17 cellular contexts compared by ENCODE assay signal in the genomic region with DNA sequence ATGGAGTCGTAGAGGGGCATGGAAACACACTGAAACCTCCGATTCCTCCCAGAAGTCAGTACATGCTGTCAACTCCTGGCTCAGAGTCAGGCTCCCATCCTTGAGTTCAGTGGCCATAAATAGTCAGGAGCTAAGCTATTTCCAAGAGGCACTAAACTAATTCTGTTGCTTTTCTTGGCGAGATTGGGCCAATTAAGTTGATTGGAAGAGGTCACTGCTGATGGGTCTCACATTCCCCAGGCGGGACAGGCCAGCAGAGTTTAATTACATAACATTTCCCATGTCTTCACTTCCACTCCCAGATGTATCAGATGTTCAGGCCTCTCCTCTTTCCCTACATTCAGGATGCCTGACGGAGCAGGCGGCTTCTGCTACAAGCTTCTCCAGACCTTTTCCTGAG. TPM values are rescaled to one million over a fixed set of nuclear protein-coding genes. Genes with fewer than 3 reads are reported as not detected.
A peak's percentile ranks its signal among the peaks of the same experiment; 100 is the strongest.
DNase-seq lines count a peak whose midpoint lies in the region; ATAC-seq and TF ChIP-seq lines count a peak whose summit lies in the region.
"Had no signal": no experiment of that assay in that cellular context is flagged by ENCODE, and none has a peak within 500 bp of the region (broad histone marks: within the 10 kb centered on the region; RNA-seq: fewer than 3 reads in every experiment).

No MANE protein-coding gene starts in this region.

- H3K4me3 Mint-ChIP-seq in osteocyte (ENCODE audit: unreplicated experiment) (no peak overlapping the region), type B pancreatic cell (peak overlapping the region; percentile 5)
- H3K4me3 Mint-ChIP-seq: CD4-positive, alpha-beta T cell had no signal

- no peak for TF ChIP-seq CTCF in osteocyte (IDR thresholded peaks at IDR 0.05)
- TF ChIP-seq CTCF in type B pancreatic cell (conservative IDR thresholded peaks at IDR 0.05): no peak

- H3K36me3 Mint-ChIP-seq in osteocyte (ENCODE audit: unreplicated experiment) (no peaks in the 10 kb centered on the region), type B pancreatic cell (peaks cover 11% of the 10 kb centered on the region)

- ATAC-seq in Right ventricle myocardium inferior: peak; percentile 54
- no peak for ATAC-seq in left cardiac atrium
- ATAC-seq in left ventricle myocardium superior: peak; percentile 52
- no peak for ATAC-seq in GM18909 (IDR thresholded peaks at IDR 0.05; ENCODE audit: poor library complexity, unreplicated experiment)
- ATAC-seq in HG03439 (IDR thresholded peaks at IDR 0.05; ENCODE audit: unreplicated experiment): no peak
- ATAC-seq: Panc1 had no signal

- intact Hi-C loops in Right ventricle myocardium inferior (cut with DNase I): loop anchor here (5.0 kb wide), 1 partner anchor 70 kb away; no protein-coding TSS in a partner anchor
- intact Hi-C loops in left cardiac atrium (cut with DNase I): loop anchor here in 1 of 2 donors (10.0 kb wide), 1 partner anchor 208 kb away; no protein-coding TSS in a partner anchor
- intact Hi-C loops in left ventricle myocardium superior (cut with micrococcal nuclease): no loop called here

- peaks cover 3% of the 10 kb centered on the region for H3K9me3 Mint-ChIP-seq in osteocyte (ENCODE audit: unreplicated experiment)
- no peaks in the 10 kb centered on the region for H3K9me3 Mint-ChIP-seq in type B pancreatic cell
- H3K9me3 Mint-ChIP-seq: CD4-positive, alpha-beta T cell had no signal

- DNase-seq in Right ventricle myocardium inferior (ENCODE audit: missing footprints) (no peak), left cardiac atrium (no peak), left ventricle myocardium superior (no peak), osteocyte (ENCODE audit: extremely low spot score, unreplicated experiment) (peak; percentile 57), type B pancreatic cell (ENCODE audit: extremely low spot score, unreplicated experiment) (no peak), NK-92 (lab: John Stamatoyannopoulos, UW; ENCODE audit: unreplicated experiment) (no peak)
- DNase-seq: 8988T; BE2C; CD4-positive, alpha-beta T cell; H7; NCI-H1436 treated with DMSO at 0.1 percent for 48 hours; NCI-H2081; NCI-H510A treated with DMSO at 0.1 percent for 48 hours had no signal

- H3K27ac Mint-ChIP-seq in osteocyte (ENCODE audit: unreplicated experiment) (no peak overlapping the region), type B pancreatic cell (no peak overlapping the region)
- H3K27ac Mint-ChIP-seq: CD4-positive, alpha-beta T cell had no signal

- H3K27me3 Mint-ChIP-seq in osteocyte (ENCODE audit: unreplicated experiment) (peaks cover 28% of the 10 kb centered on the region), type B pancreatic cell (peaks cover 15% of the 10 kb centered on the region)

- H3K4me1 Mint-ChIP-seq in osteocyte (ENCODE audit: unreplicated experiment) (peaks cover 7% of the 10 kb centered on the region), type B pancreatic cell (ENCODE audit: unreplicated experiment) (peaks cover 20% of the 10 kb centered on the region)

RNA-seq across cellular contexts. Expression of gene NTF3, which starts 5.2 kb away (rescaled TPM):
- total RNA-seq in Right ventricle myocardium inferior: 0.78 TPM
- total RNA-seq in left cardiac atrium: 1 to 10 TPM in 1 of 2 donors, under 1 TPM in 1; 0.97 to 1.2 TPM
- total RNA-seq in left ventricle myocardium superior: 1.1 TPM
- 1.1 and 1.2 TPM in 2 replicates for total RNA-seq in osteocyte
- 13.0 and 16.7 TPM in 2 replicates for total RNA-seq in type B pancreatic cell (ENCODE audit: low replicate concordance)
- total RNA-seq: CD4-positive, alpha-beta T cell; HT1080 had no signal

Comparison
In these comparisons a context has a peak if more than half of its experiments do, and no peak if none do; other contexts are left out.
1. ATAC-seq: peak in Right ventricle myocardium inferior (single experiment) and left ventricle myocardium superior (single experiment); none in left cardiac atrium (0 of 2), GM18909 (single experiment) and HG03439 (single experiment).